ENCODE assay signal across 13 cellular contexts in genomic region chr2:173043897-173044472, GRCh38.
"Had no signal": no experiment of that assay in that cellular context is flagged by ENCODE, and none has a peak within 500 bp of the region (broad histone marks: within the 10 kb centered on the region; RNA-seq: fewer than 3 reads in every experiment).

No MANE protein-coding gene starts in this region.

- H3K4me1 ChIP-seq: colonic mucosa had no signal

- H3K27ac ChIP-seq: colonic mucosa, upper lobe of right lung had no signal

- H3K36me3 ChIP-seq: colonic mucosa, upper lobe of right lung had no signal

- H3K27me3 ChIP-seq: colonic mucosa, upper lobe of right lung had no signal

- H3K9me3 ChIP-seq: colonic mucosa, upper lobe of right lung had no signal

- H3K4me3 ChIP-seq: colonic mucosa, lung, upper lobe of right lung had no signal

- DNase-seq: activated CD4-positive, alpha-beta T cell treated with anti-CD3 and anti-CD28 coated beads, Interleukin-2, amount 50 U/mL, for 1 hour; activated CD4-positive, CD25-positive, alpha-beta regulatory T cell; activated naive CD4-positive, alpha-beta T cell treated with anti-CD3 and anti-CD28 coated beads, Interleukin-2, amount 10 ng/mL, durations not matched to agents 7 days and 5 days; activated T-cell treated with anti-CD3 and anti-CD28 coated beads for 4 hours; colonic mucosa; effector CD4-positive, alpha-beta T cell; naive thymus-derived CD4-positive, alpha-beta T cell; occipital lobe; stimulated activated CD4-positive, alpha-beta T cell treated with anti-CD3 and anti-CD28 coated beads, Interleukin-15, amount 100 ng/mL, for 24 hours; stimulated activated CD4-positive, alpha-beta T cell treated with anti-CD3 and anti-CD28 coated beads, Interleukin-4, amount 100 ng/mL, for 24 hours; T-helper 17 cell had no signal
